Comparison of ENCODE assay signal across 20 cellular contexts in the genomic region with DNA sequence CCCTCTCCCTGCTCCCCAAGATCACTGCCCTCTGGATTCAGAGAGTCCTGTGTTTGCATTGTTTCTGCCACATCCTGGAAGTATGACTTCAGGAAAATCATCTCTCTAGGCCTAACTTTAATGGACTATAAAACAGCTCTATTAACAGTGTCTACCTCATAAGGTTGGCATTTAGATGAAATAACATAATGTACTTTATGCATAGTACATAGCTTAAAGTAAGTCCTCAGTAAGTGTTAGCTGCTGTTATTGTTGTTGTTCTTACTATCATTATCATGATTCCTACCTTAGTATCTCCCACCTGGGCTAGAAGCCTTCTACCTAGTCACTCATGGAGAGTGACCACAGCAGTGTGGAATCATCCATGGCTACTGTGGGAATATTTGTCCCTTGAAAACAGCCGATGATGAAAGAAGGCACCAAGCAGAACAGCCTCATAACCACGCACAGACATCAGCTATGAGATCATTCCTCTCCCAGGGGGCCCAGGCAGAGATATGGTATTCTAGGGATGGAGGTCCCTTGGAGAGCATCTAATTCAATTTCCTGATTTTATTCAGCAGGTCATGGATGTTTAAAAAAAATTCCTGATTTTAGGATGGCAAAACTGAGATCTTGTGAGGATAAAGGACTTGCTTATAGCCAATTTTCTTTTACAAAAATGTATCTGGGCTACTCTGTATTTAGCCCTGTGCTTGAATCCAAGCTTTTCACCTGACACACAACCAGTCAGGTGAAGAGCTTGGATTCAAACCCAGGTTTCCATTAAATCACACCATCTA. TPM values are rescaled to one million over a fixed set of nuclear protein-coding genes. Genes with fewer than 3 reads are reported as not detected.
A peak's percentile ranks its signal among the peaks of the same experiment; 100 is the strongest.
DNase-seq lines count a peak whose midpoint lies in the region; ATAC-seq, FAIRE-seq and TF ChIP-seq lines count a peak whose summit lies in the region.
"Had no signal": no experiment of that assay in that cellular context is flagged by ENCODE, and none has a peak within 500 bp of the region (broad histone marks: within the 10 kb centered on the region; RNA-seq: fewer than 3 reads in every experiment).

No MANE protein-coding gene starts in this region.

- TF ChIP-seq CTCF in RWPE2 (IDR thresholded peaks at IDR 0.05; ENCODE audit: poor library complexity, severe bottlenecking) (no peak), fibroblast of pulmonary artery (IDR thresholded peaks at IDR 0.05; ENCODE audit: low read length, missing control alignments) (no peak), gastrocnemius medialis (IDR thresholded peaks at IDR 0.05 in 4 of 5, conservative IDR thresholded peaks at IDR 0.05 in 1 of 5) (no peak), kidney (IDR thresholded peaks at IDR 0.05; ENCODE audit: borderline replicate concordance, extremely low read depth, insufficient read depth) (no peak)

- H3K4me1 ChIP-seq in RWPE2 (ENCODE audit: insufficient read depth, poor library complexity, severe bottlenecking) (peaks cover 14% of the 10 kb centered on the region), gastrocnemius medialis (peaks cover 67 to 80% of the 10 kb centered on the region in 2 donors), kidney (ENCODE audit: control insufficient read depth in 1 of 2, insufficient read depth in 1 of 2, low read depth in 1 of 2, low read length in 2 of 2) (no peaks in the 10 kb centered on the region)

- no peak for FAIRE-seq in kidney (lab: Jason Lieb, UNC)

- H3K27ac ChIP-seq in RWPE2 (ENCODE audit: poor library complexity, severe bottlenecking), result peak overlapping the region; percentile 13
- peak overlapping the region; percentile 92 to 99 (median 96) for H3K27ac ChIP-seq in gastrocnemius medialis
- no peak overlapping the region for H3K27ac ChIP-seq in kidney (ENCODE audit: low read depth in 2 of 2, low read length in 2 of 2)
- H3K27ac ChIP-seq: suprapubic skin, WERI-Rb-1 had no signal

- H3K9me3 ChIP-seq in RWPE2 (ENCODE audit: severe bottlenecking) (no peaks in the 10 kb centered on the region), gastrocnemius medialis (no peaks in the 10 kb centered on the region), kidney (ENCODE audit: control insufficient read depth in 1 of 2, low read length in 2 of 2) (no peaks in the 10 kb centered on the region)
- H3K9me3 ChIP-seq: suprapubic skin had no signal

- intact Hi-C loops in gastrocnemius medialis (cut with DNase I; ENCODE audit: low total_unique reads), result no loop called here
- intact Hi-C loops in kidney (cut with DNase I), result no loop called here

- in situ Hi-C loops in gastrocnemius medialis (cut with MboI; ENCODE audit: low sequenced_read_pairs in 4 of 4), result loop anchor here in 3 of 4 donors (5.0 to 25.0 kb wide), 3 partner anchors 37 to 267 kb away; partner anchors contain the start of gene RPS17 (in 2 of the 3)

- H3K9ac ChIP-seq in kidney (ENCODE audit: low read length in 2 of 2), result no peak overlapping the region

- H3K27me3 ChIP-seq in RWPE2 (ENCODE audit: insufficient read depth, poor library complexity, severe bottlenecking) (no peaks in the 10 kb centered on the region), gastrocnemius medialis (no peaks in the 10 kb centered on the region)
- H3K27me3 ChIP-seq: suprapubic skin had no signal

- DNase-seq in EH (ENCODE audit: low read depth) (peak; percentile 8), RWPE2 (ENCODE audit: low spot score) (no peak), fibroblast of pulmonary artery (ENCODE audit: low read depth) (peak; percentile 27), gastrocnemius medialis (no peak), NOMO-1 (lab: John Stamatoyannopoulos, UW; ENCODE audit: unreplicated experiment in 2 of 2) (no peak), kidney (no peak)
- DNase-seq: activated CD4-positive, alpha-beta memory T cell treated with anti-CD3 and anti-CD28 coated beads, Interleukin-2, amount 10 ng/mL, durations not matched to agents 7 days and 5 days; activated T-cell treated with anti-CD3 and anti-CD28 coated beads, Interleukin-2, amount 50 U/mL, for 48 hours; AML-193; effector CD8-positive, alpha-beta T cell; MM.1S; NCI-H774; occipital lobe; stimulated activated CD4-positive, alpha-beta T cell treated with anti-CD3 and anti-CD28 coated beads, Interleukin-2, amount 100 ng/mL, for 48 hours; WERI-Rb-1 had no signal

- H3K4me3 ChIP-seq in RWPE2 (ENCODE audit: severe bottlenecking), result no peak overlapping the region
- H3K4me3 ChIP-seq in fibroblast of pulmonary artery (replicated peaks; ENCODE audit: low read depth, low read length), result no peak overlapping the region
- peak overlapping the region in 3 of 4 donors; percentile 40 to 54 (median 43) for H3K4me3 ChIP-seq in gastrocnemius medialis
- H3K4me3 ChIP-seq in kidney (ENCODE audit: low read length in 2 of 2), result no peak overlapping the region
- H3K4me3 ChIP-seq: suprapubic skin had no signal

- H3K36me3 ChIP-seq in RWPE2 (ENCODE audit: low read depth) (no peaks in the 10 kb centered on the region), gastrocnemius medialis (no peaks in the 10 kb centered on the region), kidney (ENCODE audit: control insufficient read depth in 1 of 2, insufficient read depth in 2 of 2, low read length in 2 of 2) (no peaks in the 10 kb centered on the region)
- H3K36me3 ChIP-seq: suprapubic skin, WERI-Rb-1 had no signal

- peak in 1 of 2 donors; percentile 53 for TF ChIP-seq POLR2A in gastrocnemius medialis (IDR thresholded peaks at IDR 0.05)

- no peak for ATAC-seq in RWPE2 (ENCODE audit: low read depth)
- peak in 1 of 2 donors; percentile 46 for ATAC-seq in gastrocnemius medialis
- ATAC-seq in GM21526 (IDR thresholded peaks at IDR 0.05; ENCODE audit: low FRiP score, unreplicated experiment), result no peak
- ATAC-seq: activated naive CD4-positive, alpha-beta T cell treated with anti-CD3 and anti-CD28 coated beads, Interleukin-2, amount 50 U/mL, for 72 hours; left lobe of liver had no signal

RNA-seq across cellular contexts. Expression of gene FSD2, which starts 1.9 kb away (rescaled TPM):
- 10 to 100 TPM in 1 of 4 donors, 1 to 10 TPM in 3; 3.9 to 18.5 (median 6.6) TPM for total RNA-seq in gastrocnemius medialis
- not detected for total RNA-seq in kidney
- polyA plus RNA-seq in kidney (ENCODE audit: insufficient read depth, low read depth, low replicate concordance), result not detected
- total RNA-seq: activated CD4-positive, alpha-beta memory T cell treated with anti-CD3 and anti-CD28 coated beads, Interleukin-2, amount 10 ng/mL, durations not matched to agents 7 days and 5 days; activated naive CD4-positive, alpha-beta T cell treated with anti-CD3 and anti-CD28 coated beads, Interleukin-2, amount 50 U/mL, for 72 hours; left lobe of liver; RPMI7951 had no signal

RNA-seq across cellular contexts. Expression of gene WHAMM, which starts 5.4 kb away (rescaled TPM):
- total RNA-seq in gastrocnemius medialis (10 to 100 TPM; 14.1 to 22.1 (median 21.8) TPM), kidney (13.8 TPM)
- polyA plus RNA-seq in kidney (ENCODE audit: insufficient read depth, low read depth, low replicate concordance), result 4.0 TPM

Comparison
In these comparisons a context has a peak if more than half of its experiments do, and no peak if none do; other contexts are left out.
1. DNase-seq: peak in EH (single experiment) and fibroblast of pulmonary artery (single experiment); none in RWPE2 (single experiment), gastrocnemius medialis (0 of 2), NOMO-1 (0 of 2) and kidney (single experiment).
2. H3K27ac ChIP-seq: peak in RWPE2 (single experiment) and gastrocnemius medialis (4 of 4); none in kidney (0 of 2).
3. H3K4me3 ChIP-seq: peak in gastrocnemius medialis (3 of 4); none in RWPE2 (single experiment), fibroblast of pulmonary artery (single experiment) and kidney (0 of 2).